Comparison of ENCODE assay signal across 17 cellular contexts in the genomic region with DNA sequence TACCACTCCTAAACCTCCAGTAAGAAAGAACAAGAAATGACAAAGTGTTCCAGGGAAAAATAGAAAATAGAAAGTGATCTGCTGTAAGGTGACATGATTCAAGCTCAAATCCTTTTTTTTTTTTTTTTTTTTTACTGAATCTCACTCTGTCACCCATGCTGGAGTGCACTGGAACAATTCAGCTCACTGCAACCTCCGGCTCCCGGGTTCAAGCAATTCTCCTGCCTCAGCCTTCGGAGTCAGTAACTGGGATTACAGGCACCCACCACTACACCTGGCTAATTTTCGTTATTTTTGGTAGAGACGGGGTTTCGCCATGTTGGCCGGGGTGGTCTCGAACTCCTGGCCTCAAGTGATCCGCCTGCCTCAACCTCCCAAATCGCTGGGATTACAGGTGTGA.
"Had no signal": no experiment of that assay in that cellular context is flagged by ENCODE, and none has a peak within 500 bp of the region (broad histone marks: within the 10 kb centered on the region; RNA-seq: fewer than 3 reads in every experiment).

No MANE protein-coding gene starts in this region.

- H3K27ac ChIP-seq: colonic mucosa, coronary artery, epithelial cell of prostate, esophagus squamous epithelium, foreskin keratinocyte, gastrocnemius medialis, gastroesophageal sphincter, heart left ventricle, heart right ventricle had no signal

- H3K4me1 ChIP-seq: colonic mucosa, esophagus squamous epithelium had no signal

- H3K9me3 ChIP-seq: colonic mucosa, esophagus squamous epithelium, gastrocnemius medialis, gastroesophageal sphincter, heart left ventricle, heart right ventricle had no signal

- H3K4me3 ChIP-seq: colonic mucosa, coronary artery, esophagus squamous epithelium, gastrocnemius medialis, gastroesophageal sphincter, heart left ventricle, heart right ventricle had no signal

- DNase-seq: colonic mucosa; cortex of kidney; effector CD4-positive, alpha-beta T cell; effector CD8-positive, alpha-beta T cell; effector memory CD4-positive, alpha-beta T cell; effector memory CD8-positive, alpha-beta T cell; esophagus squamous epithelium; foreskin fibroblast; foreskin melanocyte; gastrocnemius medialis; glutamatergic neuron; heart left ventricle; heart right ventricle had no signal

- H3K27me3 ChIP-seq: colonic mucosa, esophagus squamous epithelium, foreskin keratinocyte, gastrocnemius medialis, gastroesophageal sphincter, heart left ventricle, heart right ventricle had no signal

- H3K36me3 ChIP-seq: colonic mucosa, esophagus squamous epithelium, gastrocnemius medialis, heart left ventricle had no signal
